8 cellular contexts compared by ENCODE assay signal in the genomic region with DNA sequence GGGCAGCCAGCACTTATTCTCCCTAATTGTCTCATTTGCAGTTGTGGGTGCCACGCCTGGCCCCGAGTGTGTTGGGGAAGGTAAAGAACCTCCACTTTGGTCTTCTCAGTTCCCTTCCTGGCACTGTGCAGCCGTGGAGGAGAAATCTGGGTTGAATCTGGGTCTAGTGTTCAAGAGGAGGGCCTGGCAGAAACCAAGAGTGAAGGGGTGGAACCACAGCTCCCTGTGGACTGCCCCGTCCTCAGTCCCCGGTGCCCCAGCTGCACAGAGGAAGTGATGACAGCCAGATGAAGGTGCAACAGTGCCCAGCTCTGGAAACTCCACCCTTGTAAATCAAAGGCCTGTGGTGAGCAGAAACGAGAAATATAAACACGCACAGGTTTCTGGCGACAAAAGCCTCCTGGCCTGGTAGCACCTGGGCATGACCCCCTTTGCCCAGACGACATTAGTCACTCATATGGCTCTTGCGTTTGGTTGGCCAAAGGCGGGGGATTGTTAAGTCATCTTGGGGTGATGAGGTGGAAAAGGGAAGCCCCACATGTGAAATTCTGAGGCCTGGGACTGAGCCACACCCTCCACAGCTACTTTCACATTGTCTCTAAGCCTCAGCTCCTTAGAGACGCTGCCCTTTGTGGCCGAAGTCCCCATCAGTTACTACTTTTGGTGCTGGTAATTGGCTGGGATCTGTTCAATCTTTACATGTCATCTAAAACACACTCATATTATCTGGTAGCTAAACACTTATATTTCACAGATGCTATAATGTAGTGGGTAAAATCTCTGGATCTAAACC. TPM values are rescaled to one million over a fixed set of nuclear protein-coding genes. Genes with fewer than 3 reads are reported as not detected.
A peak's percentile ranks its signal among the peaks of the same experiment; 100 is the strongest.
DNase-seq lines count a peak whose midpoint lies in the region; ATAC-seq lines count a peak whose summit lies in the region.

No MANE protein-coding gene starts in this region.

- peak overlapping the region; percentile 98 for H3K27ac Mint-ChIP-seq in activated CD8-positive, alpha-beta memory T cell treated with anti-CD3 and anti-CD28 coated beads, Interleukin-2, amount 10 ng/mL, durations not matched to agents 7 days and 5 days

- H3K9me3 Mint-ChIP-seq in activated CD8-positive, alpha-beta memory T cell treated with anti-CD3 and anti-CD28 coated beads, Interleukin-2, amount 10 ng/mL, durations not matched to agents 7 days and 5 days (ENCODE audit: low read depth) = no peaks in the 10 kb centered on the region

- no peaks in the 10 kb centered on the region for H3K36me3 Mint-ChIP-seq in activated CD8-positive, alpha-beta memory T cell treated with anti-CD3 and anti-CD28 coated beads, Interleukin-2, amount 10 ng/mL, durations not matched to agents 7 days and 5 days

- intact Hi-C loops in Right ventricle myocardium superior (cut with DNase I) = no loop called here

- CTCF ChIA-PET in activated CD8-positive, alpha-beta memory T cell treated with anti-CD3 and anti-CD28 coated beads, Interleukin-2, amount 10 ng/mL, durations not matched to agents 7 days and 5 days (lab: Charles Lee) = interaction anchor here (0.7 to 7.0 kb wide), 9 partner anchors 11 to 74 kb away, joined by 3 to 60 read pairs (median 6); no protein-coding TSS in a partner anchor

- H3K4me3 ChIP-seq in Jurkat, Clone E6-1 (ENCODE audit: low read length) = peak overlapping the region; percentile 7

- H3K4me1 Mint-ChIP-seq in activated CD8-positive, alpha-beta memory T cell treated with anti-CD3 and anti-CD28 coated beads, Interleukin-2, amount 10 ng/mL, durations not matched to agents 7 days and 5 days = peaks cover 80% of the 10 kb centered on the region

- peak overlapping the region; percentile 73 for H3K4me3 Mint-ChIP-seq in activated CD8-positive, alpha-beta memory T cell treated with anti-CD3 and anti-CD28 coated beads, Interleukin-2, amount 10 ng/mL, durations not matched to agents 7 days and 5 days

- H3K27me3 Mint-ChIP-seq in activated CD8-positive, alpha-beta memory T cell treated with anti-CD3 and anti-CD28 coated beads, Interleukin-2, amount 10 ng/mL, durations not matched to agents 7 days and 5 days = no peaks in the 10 kb centered on the region

- ATAC-seq in GM21515 (IDR thresholded peaks at IDR 0.05; ENCODE audit: unreplicated experiment) (peak; percentile 52), Right ventricle myocardium superior (ENCODE audit: poor library complexity) (peak; percentile 34)
- ATAC-seq in activated CD8-positive, alpha-beta memory T cell treated with anti-CD3 and anti-CD28 coated beads, Interleukin-2, amount 10 ng/mL, durations not matched to agents 7 days and 5 days = peak; percentile 67

- peak; percentile 50 for DNase-seq in COLO668 (lab: John Stamatoyannopoulos, UW; ENCODE audit: unreplicated experiment)
- peak; percentile 66 for DNase-seq in Jurkat, Clone E6-1 (ENCODE audit: low read depth, low spot score)
- peak; percentile 90 for DNase-seq in activated CD8-positive, alpha-beta memory T cell treated with anti-CD3 and anti-CD28 coated beads, Interleukin-2, amount 10 ng/mL, durations not matched to agents 7 days and 5 days
- peak; percentile 61 for DNase-seq in Right ventricle myocardium superior
- peak; percentile 64 to 84 (median 77) for DNase-seq in stimulated activated CD4-positive, alpha-beta T cell treated with anti-CD3 and anti-CD28 coated beads, TNF-alpha, amount 100 ng/mL, for 1 hour (ENCODE audit: low read depth in 3 of 3, low spot score in 1 of 3)
- no peak for DNase-seq in nucleus accumbens (lab: John Stamatoyannopoulos, UW)
- DNase-seq in SKM-1 (lab: John Stamatoyannopoulos, UW; ENCODE audit: unreplicated experiment) = no peak

RNA-seq across cellular contexts. Expression of gene ECE1, which starts 4.2 kb away (rescaled TPM):
- polyA plus RNA-seq in Jurkat, Clone E6-1 (2012; ENCODE audit: insufficient read depth, insufficient read length) = 27.9 TPM
- 10 to 100 TPM; 46.6 to 87.5 TPM for total RNA-seq in activated CD8-positive, alpha-beta memory T cell treated with anti-CD3 and anti-CD28 coated beads, Interleukin-2, amount 10 ng/mL, durations not matched to agents 7 days and 5 days
- 45.3 TPM for total RNA-seq in Right ventricle myocardium superior

Comparison
In these comparisons a context has a peak if more than half of its experiments do, and no peak if none do; other contexts are left out.
1. DNase-seq: peak in COLO668 (single experiment), Jurkat, Clone E6-1 (single experiment), activated CD8-positive, alpha-beta memory T cell treated with anti-CD3 and anti-CD28 coated beads, Interleukin-2, amount 10 ng/mL, durations not matched to agents 7 days and 5 days (single experiment), Right ventricle myocardium superior (single experiment) and stimulated activated CD4-positive, alpha-beta T cell treated with anti-CD3 and anti-CD28 coated beads, TNF-alpha, amount 100 ng/mL, for 1 hour (3 of 3); none in nucleus accumbens (0 of 56) and SKM-1 (single experiment).
2. Peak in every context shown above with its lines, with median percentiles within 50 percentile points of each other: ATAC-seq.